1 cellular context compared by ENCODE assay signal in genomic region chr2:235745597-235745996, GRCh38.
TF ChIP-seq lines count a peak whose summit lies in the region.

No MANE protein-coding gene starts in this region.

TF ChIP-seq in HCT116, 20 proteins besides CTCF, POLR2A, EP300 and RAD21 (continued from another document):
- no peak for TF ChIP-seq REST (IDR thresholded peaks at IDR 0.05; ENCODE audit: low read depth)
- TF ChIP-seq ZNF274 (IDR thresholded peaks at IDR 0.05; ENCODE audit: low read depth, low read length), result no peak
- TF ChIP-seq ZFX (IDR thresholded peaks at IDR 0.05), result no peak
- no peak for TF ChIP-seq SP1 (IDR thresholded peaks at IDR 0.05; ENCODE audit: low read depth)
- no peak for TF ChIP-seq YY1 (IDR thresholded peaks at IDR 0.05; ENCODE audit: extremely low read depth, insufficient replicate concordance, low read depth, low read length)
- TF ChIP-seq, protein P1, sequence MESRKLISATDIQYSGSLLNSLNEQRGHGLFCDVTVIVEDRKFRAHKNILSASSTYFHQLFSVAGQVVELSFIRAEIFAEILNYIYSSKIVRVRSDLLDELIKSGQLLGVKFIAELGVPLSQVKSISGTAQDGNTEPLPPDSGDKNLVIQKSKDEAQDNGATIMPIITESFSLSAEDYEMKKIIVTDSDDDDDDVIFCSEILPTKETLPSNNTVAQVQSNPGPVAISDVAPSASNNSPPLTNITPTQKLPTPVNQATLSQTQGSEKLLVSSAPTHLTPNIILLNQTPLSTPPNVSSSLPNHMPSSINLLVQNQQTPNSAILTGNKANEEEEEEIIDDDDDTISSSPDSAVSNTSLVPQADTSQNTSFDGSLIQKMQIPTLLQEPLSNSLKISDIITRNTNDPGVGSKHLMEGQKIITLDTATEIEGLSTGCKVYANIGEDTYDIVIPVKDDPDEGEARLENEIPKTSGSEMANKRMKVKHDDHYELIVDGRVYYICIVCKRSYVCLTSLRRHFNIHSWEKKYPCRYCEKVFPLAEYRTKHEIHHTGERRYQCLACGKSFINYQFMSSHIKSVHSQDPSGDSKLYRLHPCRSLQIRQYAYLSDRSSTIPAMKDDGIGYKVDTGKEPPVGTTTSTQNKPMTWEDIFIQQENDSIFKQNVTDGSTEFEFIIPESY (IDR thresholded peaks at IDR 0.05; ENCODE audit: extremely low read depth, insufficient replicate concordance, low read length), result no peak
- no peak for TF ChIP-seq CBX3 (IDR thresholded peaks at IDR 0.05; ENCODE audit: low read depth)
